Comparison of ENCODE assay signal across 8 cellular contexts in genomic region chr7:130941322-130942210, GRCh38.
DNase-seq lines count a peak whose midpoint lies in the region; ATAC-seq and TF ChIP-seq lines count a peak whose summit lies in the region.

No MANE protein-coding gene starts in this region.

- no peak for TF ChIP-seq CTCF in RWPE1 (conservative IDR thresholded peaks at IDR 0.05; ENCODE audit: low read depth)
- TF ChIP-seq CTCF in coronary artery (IDR thresholded peaks at IDR 0.05) = no peak

- CTCF ChIA-PET in RWPE1 (lab: Yijun Ruan, JAX) = interaction anchor here (0.6 kb wide), 1 partner anchor 45 kb away, joined by 5 read pairs; no protein-coding TSS in a partner anchor

- H3K36me3 ChIP-seq in muscle layer of duodenum (ENCODE audit: control insufficient read depth in 1 of 2, insufficient read depth in 2 of 2, low read length in 2 of 2) (peaks cover 4 to 50% of the 10 kb centered on the region in 2 donors), HAP-1 (replicated peaks) (peaks cover 15% of the 10 kb centered on the region)

- no peak for ATAC-seq in GM18505 (IDR thresholded peaks at IDR 0.05; ENCODE audit: unreplicated experiment)
- ATAC-seq in HG03135 (IDR thresholded peaks at IDR 0.05; ENCODE audit: unreplicated experiment) = no peak

- POLR2A ChIA-PET in RWPE1 (lab: Yijun Ruan, JAX; ENCODE audit: low non-redundant PET) = no interaction called here

- in situ Hi-C loops in HAP-1 (cut with MboI; ENCODE audit: low sequenced_read_pairs) = no loop called here

- peak; percentile 35 for TF ChIP-seq POLR2A in GM18505 (IDR thresholded peaks at IDR 0.05; ENCODE audit: borderline replicate concordance, extremely low read depth, insufficient read depth, insufficient read length)

- H3K4me3 ChIP-seq in coronary artery (peak overlapping the region; percentile 60), muscle layer of duodenum (ENCODE audit: low read depth in 1 of 2, low read length in 2 of 2) (peak overlapping the region; percentile 19 to 71), HAP-1 (no peak overlapping the region)

- H3K27me3 ChIP-seq in muscle layer of duodenum (ENCODE audit: low read depth, low read length) (no peaks in the 10 kb centered on the region), HAP-1 (ENCODE audit: low read depth) (no peaks in the 10 kb centered on the region)

- DNase-seq in RWPE1 (ENCODE audit: low spot score) (no peak), coronary artery (ENCODE audit: low spot score) (no peak), iPS-NIHi11 (ENCODE audit: low spot score) (no peak), HAP-1 (ENCODE audit: low spot score in 2 of 2) (no peak), occipital lobe (lab: John Stamatoyannopoulos, UW) (no peak)

- H3K27ac ChIP-seq in RWPE1 = peak overlapping the region; percentile 19; the same call in 1 of the 2 replicates
- H3K27ac ChIP-seq in coronary artery = peak overlapping the region; percentile 34 to 61
- peak overlapping the region; percentile 96 for H3K27ac ChIP-seq in muscle layer of duodenum (ENCODE audit: low read length)

- H3K4me1 ChIP-seq in muscle layer of duodenum (ENCODE audit: control insufficient read depth in 1 of 2, insufficient read depth in 2 of 2, low read length in 2 of 2) (peaks cover 6 to 32% of the 10 kb centered on the region in 2 donors), HAP-1 (peaks cover 12% of the 10 kb centered on the region)

- H3K9me3 ChIP-seq in muscle layer of duodenum (ENCODE audit: control insufficient read depth in 1 of 2, low read length in 2 of 2) (no peaks in the 10 kb centered on the region), HAP-1 (no peaks in the 10 kb centered on the region)

Comparison
In these comparisons a context has a peak if more than half of its experiments do, and no peak if none do; other contexts are left out.
1. H3K27ac ChIP-seq: peak in every context shown above with its lines; median percentile 96 in muscle layer of duodenum; 48 in coronary artery; 19 in RWPE1.